In the genomic region with DNA sequence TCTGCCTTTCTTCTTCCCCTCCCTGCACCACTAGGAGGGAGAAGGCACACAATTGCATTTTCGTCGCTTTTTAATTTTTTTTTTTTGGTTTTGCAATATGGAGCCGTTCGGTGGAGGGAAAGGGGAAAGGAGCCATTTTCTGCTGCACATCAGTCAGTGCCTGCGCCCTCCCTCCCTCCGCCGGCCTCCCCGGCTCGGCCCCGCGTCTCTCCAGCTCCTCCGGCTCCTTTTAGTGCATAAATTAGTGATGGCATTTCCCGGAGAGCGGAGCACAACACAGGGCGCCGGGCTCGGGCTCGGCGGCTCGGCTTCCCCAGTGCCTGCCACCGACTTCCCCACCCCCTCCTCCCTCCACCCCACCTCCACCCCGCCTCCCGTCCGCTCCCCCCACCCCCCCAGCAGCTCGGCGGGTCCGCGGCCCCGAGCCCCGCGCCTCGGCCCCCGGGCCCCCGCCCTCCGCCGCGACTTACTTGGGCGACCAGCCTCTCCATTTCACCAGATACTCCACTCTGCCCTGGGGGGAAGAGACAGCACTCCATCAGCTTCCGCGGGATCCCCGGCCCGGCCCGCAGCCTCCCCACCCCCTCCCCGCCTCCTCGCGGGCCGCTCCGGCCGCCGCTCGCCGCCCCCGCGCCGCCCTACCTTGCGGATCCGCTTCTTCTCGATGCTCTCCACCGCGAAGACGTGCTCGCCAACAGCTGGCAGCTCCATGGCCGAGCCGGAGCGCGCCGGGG, we compare ENCODE assay signal across 1 cellular context.
A peak's percentile ranks its signal among the peaks of the same experiment; 100 is the strongest.
TF ChIP-seq lines count a peak whose summit lies in the region.

No MANE protein-coding gene starts in this region.

TF ChIP-seq in neural cell, 6 proteins besides CTCF, POLR2A, EP300 and RAD21 (continued from another document):
- TF ChIP-seq, protein P1, sequence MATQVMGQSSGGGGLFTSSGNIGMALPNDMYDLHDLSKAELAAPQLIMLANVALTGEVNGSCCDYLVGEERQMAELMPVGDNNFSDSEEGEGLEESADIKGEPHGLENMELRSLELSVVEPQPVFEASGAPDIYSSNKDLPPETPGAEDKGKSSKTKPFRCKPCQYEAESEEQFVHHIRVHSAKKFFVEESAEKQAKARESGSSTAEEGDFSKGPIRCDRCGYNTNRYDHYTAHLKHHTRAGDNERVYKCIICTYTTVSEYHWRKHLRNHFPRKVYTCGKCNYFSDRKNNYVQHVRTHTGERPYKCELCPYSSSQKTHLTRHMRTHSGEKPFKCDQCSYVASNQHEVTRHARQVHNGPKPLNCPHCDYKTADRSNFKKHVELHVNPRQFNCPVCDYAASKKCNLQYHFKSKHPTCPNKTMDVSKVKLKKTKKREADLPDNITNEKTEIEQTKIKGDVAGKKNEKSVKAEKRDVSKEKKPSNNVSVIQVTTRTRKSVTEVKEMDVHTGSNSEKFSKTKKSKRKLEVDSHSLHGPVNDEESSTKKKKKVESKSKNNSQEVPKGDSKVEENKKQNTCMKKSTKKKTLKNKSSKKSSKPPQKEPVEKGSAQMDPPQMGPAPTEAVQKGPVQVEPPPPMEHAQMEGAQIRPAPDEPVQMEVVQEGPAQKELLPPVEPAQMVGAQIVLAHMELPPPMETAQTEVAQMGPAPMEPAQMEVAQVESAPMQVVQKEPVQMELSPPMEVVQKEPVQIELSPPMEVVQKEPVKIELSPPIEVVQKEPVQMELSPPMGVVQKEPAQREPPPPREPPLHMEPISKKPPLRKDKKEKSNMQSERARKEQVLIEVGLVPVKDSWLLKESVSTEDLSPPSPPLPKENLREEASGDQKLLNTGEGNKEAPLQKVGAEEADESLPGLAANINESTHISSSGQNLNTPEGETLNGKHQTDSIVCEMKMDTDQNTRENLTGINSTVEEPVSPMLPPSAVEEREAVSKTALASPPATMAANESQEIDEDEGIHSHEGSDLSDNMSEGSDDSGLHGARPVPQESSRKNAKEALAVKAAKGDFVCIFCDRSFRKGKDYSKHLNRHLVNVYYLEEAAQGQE (IDR thresholded peaks at IDR 0.05; ENCODE audit: borderline replicate concordance), result peak; percentile 69
- TF ChIP-seq MXI1 (conservative IDR thresholded peaks at IDR 0.05; ENCODE audit: poor library complexity, severe bottlenecking) (peak; percentile 4), POLR2AphosphoS5 (IDR thresholded peaks at IDR 0.05) (peak; percentile 55)
